In the genomic region with DNA sequence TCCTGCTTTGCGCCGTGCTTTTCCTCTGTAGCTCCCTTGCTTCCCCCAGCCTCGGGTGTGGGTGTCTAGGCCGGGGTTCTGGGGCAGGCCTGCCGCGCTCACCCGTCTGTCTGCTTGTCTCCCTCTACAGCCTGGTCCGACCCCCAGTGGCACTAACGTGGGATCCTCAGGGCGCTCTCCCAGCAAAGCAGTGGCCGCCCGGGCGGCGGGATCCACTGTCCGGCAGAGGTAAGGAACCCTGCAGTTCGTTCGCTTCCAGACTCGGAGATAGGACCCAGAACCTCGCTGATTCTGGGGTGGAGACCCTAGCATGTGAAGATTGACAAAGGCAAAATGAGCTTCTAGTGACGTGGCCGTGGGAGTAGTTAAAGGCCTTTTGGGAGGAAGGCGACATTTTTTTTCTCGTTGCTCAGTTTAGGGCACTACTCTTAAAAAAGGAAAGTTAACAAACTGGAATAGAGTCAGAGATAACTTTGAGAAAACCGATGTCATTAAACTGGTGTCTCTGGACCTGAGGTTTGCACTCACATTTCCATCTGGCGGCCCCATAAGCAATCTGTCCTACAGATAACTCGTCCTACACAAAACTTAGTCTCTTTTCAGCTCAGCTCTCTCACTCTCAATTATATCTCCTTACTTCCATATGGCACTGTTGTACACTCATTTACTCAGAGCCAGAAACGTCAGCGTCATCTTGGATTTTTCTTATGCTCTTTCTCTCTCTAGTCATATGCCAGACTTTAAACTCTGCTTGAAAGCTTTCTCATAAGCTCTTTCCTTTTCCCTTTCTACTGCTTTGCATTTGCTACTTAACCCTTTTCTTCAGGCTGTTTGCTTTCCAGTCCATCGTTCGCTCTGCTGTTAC, we compare ENCODE assay signal across 8 cellular contexts. TPM values are rescaled to one million over a fixed set of nuclear protein-coding genes. Genes with fewer than 3 reads are reported as not detected.
DNase-seq lines count a peak whose midpoint lies in the region; ATAC-seq and TF ChIP-seq lines count a peak whose summit lies in the region.

No MANE protein-coding gene starts in this region.

- H3K36me3 ChIP-seq in muscle layer of colon (ENCODE audit: insufficient read depth, low read length), result peaks cover 18% of the 10 kb centered on the region

- DNase-seq in CMK (ENCODE audit: low read depth) (peak; percentile 14), LoVo (ENCODE audit: low spot score) (peak; percentile 2), dorsolateral prefrontal cortex (no peak), GDM1 (lab: John Stamatoyannopoulos, UW) (no peak), ACHN (no peak), G401 (ENCODE audit: low spot score) (no peak)

- peaks cover 37% of the 10 kb centered on the region for H3K4me1 ChIP-seq in muscle layer of colon (ENCODE audit: insufficient read depth, low read length)

- no peaks in the 10 kb centered on the region for H3K27me3 ChIP-seq in dorsolateral prefrontal cortex
- H3K27me3 ChIP-seq in muscle layer of colon (ENCODE audit: control insufficient read depth in 1 of 2, insufficient read depth in 2 of 2, low read length in 2 of 2), result no peaks in the 10 kb centered on the region

- intact Hi-C loops in dorsolateral prefrontal cortex (cut with DNase I), result loop anchor here in 1 of 2 donors (2.0 to 5.0 kb wide), 2 partner anchors 36 to 40 kb away; no protein-coding TSS in a partner anchor

- H3K9ac ChIP-seq in muscle layer of colon (ENCODE audit: low read length), result peak overlapping the region; percentile 97

- peak overlapping the region; percentile 56 to 100 (median 97) for H3K4me3 ChIP-seq in dorsolateral prefrontal cortex
- peak overlapping the region; percentile 80 to 99 for H3K4me3 ChIP-seq in muscle layer of colon (ENCODE audit: low read depth in 1 of 2, low read length in 2 of 2)

- TF ChIP-seq CTCF in dorsolateral prefrontal cortex (IDR thresholded peaks at IDR 0.05 in 54 of 56, conservative IDR thresholded peaks at IDR 0.05 in 2 of 56; ENCODE audit: low read depth in 1 of 56, partially characterized antibody in 56 of 56), result no peak

- in situ Hi-C loops in ACHN (cut with HindIII; ENCODE audit: low pct_ligation_motif_present, low pct_unique_long_range_greater_than_20kb, low sequenced_read_pairs), result no loop called here
- in situ Hi-C loops in G401 (cut with HindIII; ENCODE audit: low sequenced_read_pairs), result no loop called here

- ATAC-seq in GM21423 (IDR thresholded peaks at IDR 0.05; ENCODE audit: unreplicated experiment), result peak; percentile 22

- H3K9me3 ChIP-seq in muscle layer of colon (ENCODE audit: low read length), result no peaks in the 10 kb centered on the region

- H3K27ac ChIP-seq in dorsolateral prefrontal cortex (peak overlapping the region; percentile 87 to 100 (median 97)), muscle layer of colon (ENCODE audit: low read depth, low read length) (peak overlapping the region; percentile 94)

RNA-seq across cellular contexts. Expression of a gene that starts 0.6 kb away (rescaled TPM):
- 10 to 100 TPM; 25.3 to 59.2 (median 38.7) TPM for total RNA-seq in dorsolateral prefrontal cortex
- 84.4 and 164 TPM in 2 replicates for total RNA-seq in G401 (2014; rRNA removed; shearing (Covaris generic))

RNA-seq across cellular contexts. Expression of a gene that starts 0.9 kb away (rescaled TPM):
- 10 to 100 TPM; 11.4 to 25.3 (median 18.2) TPM for total RNA-seq in dorsolateral prefrontal cortex
- 24.3 and 34.5 TPM in 2 replicates for total RNA-seq in G401 (2014; rRNA removed; shearing (Covaris generic))

Comparison
In these comparisons a context has a peak if more than half of its experiments do, and no peak if none do; other contexts are left out.
1. DNase-seq: peak in CMK (single experiment) and LoVo (single experiment); none in dorsolateral prefrontal cortex (0 of 10), GDM1 (single experiment), ACHN (single experiment) and G401 (single experiment).